1 cellular context compared by ENCODE assay signal in the genomic region with DNA sequence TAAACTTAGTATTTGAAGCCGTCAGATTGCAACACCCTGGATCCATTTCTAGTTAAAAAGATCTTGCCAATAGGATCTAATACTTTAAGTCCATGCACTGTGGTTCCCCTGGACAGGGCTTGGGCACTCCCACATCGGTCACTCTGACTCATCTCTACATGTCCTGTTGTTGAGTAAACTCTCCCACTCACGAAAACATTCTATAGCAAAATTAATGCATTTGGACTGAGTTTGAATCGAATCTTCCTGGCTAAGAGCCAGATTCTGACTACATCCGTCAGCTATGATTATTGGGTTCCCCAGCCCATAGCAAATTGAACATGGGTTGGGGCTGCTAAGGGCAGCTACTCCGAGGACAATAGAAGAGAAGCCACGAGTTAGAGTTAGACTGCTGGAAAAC.
TF ChIP-seq lines count a peak whose summit lies in the region.

No MANE protein-coding gene starts in this region.

TF ChIP-seq in SK-N-SH treated with all-trans-retinoic acid at 6 μM for 48 hours, 23 proteins besides CTCF, POLR2A, EP300 and RAD21 (continued from another document):
- TF ChIP-seq TSHZ2 (CRISPR knock-in tag; IDR thresholded peaks at IDR 0.05) (no peak), CREB5 (CRISPR knock-in tag; IDR thresholded peaks at IDR 0.05; ENCODE audit: low read depth) (no peak), GLIS3 (CRISPR knock-in tag; IDR thresholded peaks at IDR 0.05) (no peak)
